In the genomic region with DNA sequence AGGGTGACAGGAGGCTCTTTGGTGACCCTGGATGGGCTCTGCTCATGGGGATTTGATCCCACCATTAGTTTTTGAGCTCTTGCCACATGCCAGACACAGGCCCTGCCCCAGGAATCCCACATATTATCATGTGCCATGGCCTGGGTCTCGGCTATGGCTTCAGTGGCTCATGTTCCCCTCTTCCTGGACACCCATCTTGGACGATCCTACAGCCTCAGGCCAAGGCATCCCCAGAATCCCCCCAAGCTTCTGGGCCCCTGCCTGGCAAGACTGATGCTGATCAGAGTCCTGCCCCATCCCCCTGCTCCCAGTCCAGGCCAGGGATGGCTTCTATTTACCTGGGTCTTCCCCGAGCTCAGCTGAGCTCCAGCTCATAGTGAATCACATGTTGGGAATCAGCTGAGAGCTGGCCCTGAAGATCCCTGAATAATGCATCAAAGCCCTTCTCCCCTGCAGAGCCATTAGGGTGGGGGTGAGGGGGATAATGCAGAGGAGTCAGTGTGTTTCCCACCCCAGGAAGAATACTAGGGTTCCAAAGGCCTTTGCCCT, we compare ENCODE assay signal across 22 cellular contexts. TPM values are rescaled to one million over a fixed set of nuclear protein-coding genes. Genes with fewer than 3 reads are reported as not detected.
"Had no signal": no experiment of that assay in that cellular context is flagged by ENCODE, and none has a peak within 500 bp of the region (broad histone marks: within the 10 kb centered on the region; RNA-seq: fewer than 3 reads in every experiment).

No MANE protein-coding gene starts in this region.

- H3K9me3 ChIP-seq: body of pancreas, right atrium auricular region, tibial nerve had no signal

- H3K27me3 ChIP-seq: body of pancreas, right atrium auricular region, tibial nerve had no signal

- H3K27ac ChIP-seq: body of pancreas, dorsolateral prefrontal cortex, epithelial cell of prostate, right atrium auricular region, tibial nerve had no signal

- H3K4me3 ChIP-seq: body of pancreas, dorsolateral prefrontal cortex, lung, right atrium auricular region, tibial nerve had no signal

- H3K4me1 ChIP-seq: right atrium auricular region, tibial nerve had no signal

- DNase-seq: activated CD4-positive, alpha-beta T cell treated with anti-CD3 and anti-CD28 coated beads, Interleukin-2, amount 10 ng/mL, durations not matched to agents 7 days and 5 days; activated T-cell treated with anti-CD3 and anti-CD28 coated beads, Interleukin-2, amount 50 U/mL, for 72 hours; body of pancreas; central memory CD4-positive, alpha-beta T cell; dorsolateral prefrontal cortex; foreskin fibroblast; glutamatergic neuron; hippocampal formation; midbrain; occipital lobe; stimulated activated CD4-positive, alpha-beta T cell treated with anti-CD3 and anti-CD28 coated beads, Interleukin-2, amount 100 ng/mL, for 24 hours; stimulated activated naive CD4-positive, alpha-beta T cell treated with Interleukin-2 at 50 U/mL for 16 hours; T1000 had no signal

- H3K36me3 ChIP-seq: right atrium auricular region, tibial nerve had no signal

- H3K9me3 Mint-ChIP-seq: activated CD4-positive, alpha-beta T cell treated with anti-CD3 and anti-CD28 coated beads, Interleukin-2, amount 10 ng/mL, durations not matched to agents 7 days and 5 days; activated T-cell treated with anti-CD3 and anti-CD28 coated beads, Interleukin-2, amount 50 U/mL, for 72 hours had no signal

- H3K36me3 Mint-ChIP-seq: activated naive CD8-positive, alpha-beta T cell had no signal

- H3K4me1 Mint-ChIP-seq: activated CD4-positive, alpha-beta T cell treated with anti-CD3 and anti-CD28 coated beads, Interleukin-2, amount 10 ng/mL, durations not matched to agents 7 days and 5 days had no signal

- ATAC-seq: activated CD4-positive, CD25-positive, alpha-beta regulatory T cell treated with anti-CD3 and anti-CD28 coated beads, Interleukin-2, amount 50 U/mL, for 24 hours; activated T-cell treated with anti-CD3 and anti-CD28 coated beads, Interleukin-2, amount 50 U/mL, for 72 hours; body of pancreas had no signal

- H3K27ac Mint-ChIP-seq: activated CD4-positive, alpha-beta T cell treated with anti-CD3 and anti-CD28 coated beads, Interleukin-2, amount 10 ng/mL, durations not matched to agents 7 days and 5 days; activated naive CD8-positive, alpha-beta T cell; activated T-cell treated with anti-CD3 and anti-CD28 coated beads, Interleukin-2, amount 50 U/mL, for 72 hours; progenitor cell of endocrine pancreas had no signal

- H3K4me3 Mint-ChIP-seq: activated CD4-positive, alpha-beta T cell treated with anti-CD3 and anti-CD28 coated beads, Interleukin-2, amount 10 ng/mL, durations not matched to agents 7 days and 5 days; activated naive CD8-positive, alpha-beta T cell; activated T-cell treated with anti-CD3 and anti-CD28 coated beads, Interleukin-2, amount 50 U/mL, for 72 hours had no signal

RNA-seq across cellular contexts. Expression of gene CHRNB4, which starts 50.9 kb away (rescaled TPM):
- total RNA-seq: activated CD4-positive, alpha-beta T cell treated with anti-CD3 and anti-CD28 coated beads, Interleukin-2, amount 10 ng/mL, durations not matched to agents 7 days and 5 days; activated T-cell treated with anti-CD3 and anti-CD28 coated beads, Interleukin-2, amount 50 U/mL, for 72 hours; body of pancreas; lung; myocyte; right atrium auricular region; T-helper 1 cell treated with Interleukin-12 subunit alpha and Interleukin-12 subunit beta and Interleukin-4 antibody, amounts not matched to agents 30 ng/mL and 1 ng/mL, for 36 hours; tibial nerve had no signal
